In the genomic region with DNA sequence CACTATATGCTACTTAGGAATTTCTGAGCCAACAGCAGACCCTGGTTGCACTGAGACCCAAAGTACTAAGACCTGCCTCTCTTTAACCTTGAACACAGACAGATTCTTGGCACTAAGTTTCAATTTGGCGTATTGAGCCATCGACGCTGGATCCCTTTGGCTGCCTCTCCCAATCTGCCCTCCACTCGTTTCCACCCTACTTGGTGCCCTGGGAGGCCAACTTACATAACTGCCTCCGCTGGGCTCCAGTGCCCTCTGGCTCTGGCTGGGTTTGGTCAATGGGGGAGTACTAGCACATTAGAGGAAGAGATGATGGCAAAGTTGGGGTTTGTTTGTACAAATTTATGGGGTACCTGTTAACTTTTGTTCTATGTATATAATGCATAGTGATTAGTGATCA, we compare ENCODE assay signal across 22 cellular contexts.
"Had no signal": no experiment of that assay in that cellular context is flagged by ENCODE, and none has a peak within 500 bp of the region (broad histone marks: within the 10 kb centered on the region; RNA-seq: fewer than 3 reads in every experiment).

No MANE protein-coding gene starts in this region.

- H3K4me3 Mint-ChIP-seq: naive thymus-derived CD4-positive, alpha-beta T cell; nephron progenitor cell had no signal

- H3K36me3 ChIP-seq: stomach, thoracic aorta, transverse colon had no signal

- H3K27ac ChIP-seq: psoas muscle, thoracic aorta, transverse colon had no signal

- H2AFZ ChIP-seq: hepatocyte had no signal

- H3K79me2 ChIP-seq: hepatocyte had no signal

- DNase-seq: cortex of kidney; dorsolateral prefrontal cortex; effector CD8-positive, alpha-beta T cell; foreskin melanocyte; head of caudate nucleus; kidney; left cardiac atrium; left ventricle myocardium superior; naive thymus-derived CD4-positive, alpha-beta T cell; nephron progenitor cell; psoas muscle; retina; stimulated activated CD4-positive, alpha-beta T cell treated with anti-CD3 and anti-CD28 coated beads, Interleukin-2, amount 100 ng/mL, for 24 hours; stimulated activated CD4-positive, alpha-beta T cell treated with anti-CD3 and anti-CD28 coated beads, Interleukin-4, amount 100 ng/mL, for 4 hours; stimulated activated naive CD4-positive, alpha-beta T cell; stomach; substantia nigra; transverse colon had no signal

- H3K9me3 ChIP-seq: psoas muscle, stomach, thoracic aorta, transverse colon had no signal

- ATAC-seq: left ventricle myocardium superior; naive thymus-derived CD4-positive, alpha-beta T cell; psoas muscle; sciatic nerve had no signal

- H3K9me3 Mint-ChIP-seq: nephron progenitor cell had no signal

- H3K4me2 ChIP-seq: hepatocyte had no signal

- H3K4me1 ChIP-seq: psoas muscle, transverse colon had no signal

- H3K27me3 ChIP-seq: dorsolateral prefrontal cortex, hepatocyte, stomach, transverse colon had no signal

- H3K27ac Mint-ChIP-seq: nephron progenitor cell had no signal

- H3K27me3 Mint-ChIP-seq: naive thymus-derived CD4-positive, alpha-beta T cell had no signal

- H3K4me3 ChIP-seq: dorsolateral prefrontal cortex, hepatocyte, lung, psoas muscle, stomach, thoracic aorta, transverse colon had no signal
